8 cellular contexts compared by ENCODE assay signal in genomic region chr16:51762081-51762995, GRCh38.
DNase-seq lines count a peak whose midpoint lies in the region; ATAC-seq, FAIRE-seq and TF ChIP-seq lines count a peak whose summit lies in the region.

No MANE protein-coding gene starts in this region.

- FAIRE-seq in D721Med (lab: Jason Lieb, UNC), result no peak

- DNase-seq in D721Med (ENCODE audit: insufficient read length, low spot score), result no peak
- peak; percentile 45 to 72 for DNase-seq in NCI-H524 (lab: John Stamatoyannopoulos, UW)
- peak; percentile 16 for DNase-seq in activated CD8-positive, alpha-beta memory T cell treated with anti-CD3 and anti-CD28 coated beads, Interleukin-2, amount 50 U/mL, for 4 hours
- peak; percentile 53 for DNase-seq in fibroblast of the conjunctiva (ENCODE audit: low read depth)
- DNase-seq in occipital lobe (lab: John Stamatoyannopoulos, UW), result peak; percentile 67
- no peak for DNase-seq in T-helper 9 cell

- TF ChIP-seq CTCF in D721Med (IDR thresholded peaks at IDR 0.05; ENCODE audit: insufficient read depth, missing control alignments), result peak; percentile 91

- ATAC-seq in GM19372 (IDR thresholded peaks at IDR 0.05; ENCODE audit: low read depth, unreplicated experiment) (peak; percentile 96), HG03439 (IDR thresholded peaks at IDR 0.05; ENCODE audit: unreplicated experiment) (peak; percentile 82)

Comparison
In these comparisons a context has a peak if more than half of its experiments do, and no peak if none do; other contexts are left out.
1. DNase-seq: peak in NCI-H524 (2 of 2), activated CD8-positive, alpha-beta memory T cell treated with anti-CD3 and anti-CD28 coated beads, Interleukin-2, amount 50 U/mL, for 4 hours (single experiment), fibroblast of the conjunctiva (single experiment) and occipital lobe (single experiment); none in D721Med (single experiment) and T-helper 9 cell (single experiment).